ENCODE assay signal across 1 cellular context in genomic region chr7:75611557-75612178, GRCh38.
TF ChIP-seq lines count a peak whose summit lies in the region.

No MANE protein-coding gene starts in this region.

TF ChIP-seq in HepG2, 621 proteins besides CTCF, POLR2A, EP300 and RAD21 (continued from another document):
- TF ChIP-seq REST (IDR thresholded peaks at IDR 0.05; ENCODE audit: borderline replicate concordance in 1 of 2, low read depth in 1 of 2, low read length in 2 of 2) (no peak), ZNF782 (CRISPR knock-in tag; IDR thresholded peaks at IDR 0.05; ENCODE audit: borderline replicate concordance) (no peak), TGIF2 (CRISPR knock-in tag; IDR thresholded peaks at IDR 0.05) (peak; percentile 28; the same call in 1 of the 2 replicates), SNAPC4 (CRISPR knock-in tag; IDR thresholded peaks at IDR 0.05) (no peak), ZNF609 (CRISPR knock-in tag; IDR thresholded peaks at IDR 0.05; ENCODE audit: borderline replicate concordance) (peak; percentile 31; the same call in 1 of the 2 replicates), DMAP1 (CRISPR knock-in tag; IDR thresholded peaks at IDR 0.05) (peak; percentile 59; the same call in 1 of the 2 replicates), ZBTB43 (CRISPR knock-in tag; conservative IDR thresholded peaks at IDR 0.05) (no peak), RNF219 (CRISPR knock-in tag; IDR thresholded peaks at IDR 0.05) (no peak), ZNF607 (CRISPR knock-in tag; IDR thresholded peaks at IDR 0.05; ENCODE audit: borderline replicate concordance) (0 out of 2 replicates have a peak, but pooled peaks have one; percentile 36), ZNF777 (CRISPR knock-in tag; IDR thresholded peaks at IDR 0.05) (no peak), MAF1 (CRISPR knock-in tag; IDR thresholded peaks at IDR 0.05; ENCODE audit: borderline replicate concordance) (no peak)
